In genomic region chr9:95313010-95313498, GRCh38 we compare ENCODE assay signal across 8 cellular contexts. TPM values are rescaled to one million over a fixed set of nuclear protein-coding genes. Genes with fewer than 3 reads are reported as not detected.
DNase-seq lines count a peak whose midpoint lies in the region; ATAC-seq and TF ChIP-seq lines count a peak whose summit lies in the region.

No MANE protein-coding gene starts in this region.

- H3K36me3 ChIP-seq in hepatocyte (replicated peaks; ENCODE audit: insufficient read depth, low read depth): no peaks in the 10 kb centered on the region

- H3K36me3 Mint-ChIP-seq in activated T-helper 17 cell treated with anti-CD3 and anti-CD28 coated beads, Interleukin-2, amount 50 U/mL, for 72 hours (ENCODE audit: low read depth): no peaks in the 10 kb centered on the region

- DNase-seq in GM03348 (ENCODE audit: low spot score) (peak; percentile 72), NCI-H2081 treated with DMSO at 0.1 percent for 48 hours (lab: John Stamatoyannopoulos, UW) (peak; percentile 58), anterior cingulate cortex (lab: John Stamatoyannopoulos, UW) (peak in 51 of 58 donors; percentile 1 to 67 (median 27)), hepatocyte (ENCODE audit: low spot score) (peak; percentile 83), renal cortical epithelial cell (ENCODE audit: low read depth) (peak; percentile 61), GM19238 (ENCODE audit: insufficient read length, low spot score) (no peak)

- H2AFZ ChIP-seq in hepatocyte: no peak overlapping the region

- TF ChIP-seq CTCF in hepatocyte (IDR thresholded peaks at IDR 0.05; ENCODE audit: poor library complexity): no peak

- H3K9me2 ChIP-seq in hepatocyte (replicated peaks; ENCODE audit: insufficient read depth): no peaks in the 10 kb centered on the region

- no peaks in the 10 kb centered on the region for H4K20me1 ChIP-seq in hepatocyte (ENCODE audit: insufficient read depth, poor library complexity, severe bottlenecking)

- peak overlapping the region; percentile 9 for H3K4me3 ChIP-seq in hepatocyte

- H3K9me3 Mint-ChIP-seq in activated T-helper 17 cell treated with anti-CD3 and anti-CD28 coated beads, Interleukin-2, amount 50 U/mL, for 72 hours: no peaks in the 10 kb centered on the region

- H3K4me2 ChIP-seq in hepatocyte: peak overlapping the region; percentile 67

- H3K79me2 ChIP-seq in hepatocyte: peaks cover 70% of the 10 kb centered on the region

- H3K4me1 Mint-ChIP-seq in activated T-helper 17 cell treated with anti-CD3 and anti-CD28 coated beads, Interleukin-2, amount 50 U/mL, for 72 hours: no peaks in the 10 kb centered on the region

- WGBS in hepatocyte (ENCODE audit: low lambda C conversion rate, missing lambda C conversion rate): 54% methylated on average over 27 of the region's 29 CpGs

- peaks cover 11% of the 10 kb centered on the region for H3K4me1 ChIP-seq in hepatocyte (ENCODE audit: insufficient read depth)

- H3K27ac ChIP-seq in hepatocyte: no peak overlapping the region

- no peaks in the 10 kb centered on the region for H3K9me3 ChIP-seq in hepatocyte (ENCODE audit: low read depth)

- ATAC-seq in HG03354 (IDR thresholded peaks at IDR 0.05; ENCODE audit: poor library complexity, severe bottlenecking, unreplicated experiment): no peak
- no peak for ATAC-seq in activated T-helper 17 cell treated with anti-CD3 and anti-CD28 coated beads, Interleukin-2, amount 50 U/mL, for 72 hours (replicated peaks)

- no peaks in the 10 kb centered on the region for H3K27me3 ChIP-seq in hepatocyte

- no peak overlapping the region for H3K4me3 Mint-ChIP-seq in activated T-helper 17 cell treated with anti-CD3 and anti-CD28 coated beads, Interleukin-2, amount 50 U/mL, for 72 hours

- no peak overlapping the region for H3K27ac Mint-ChIP-seq in activated T-helper 17 cell treated with anti-CD3 and anti-CD28 coated beads, Interleukin-2, amount 50 U/mL, for 72 hours

- H3K27me3 Mint-ChIP-seq in activated T-helper 17 cell treated with anti-CD3 and anti-CD28 coated beads, Interleukin-2, amount 50 U/mL, for 72 hours: no peaks in the 10 kb centered on the region

RNA-seq across cellular contexts. Expression of gene FANCC, which starts 4.5 kb away (rescaled TPM):
- 11.8 and 15.6 TPM in 2 replicates for total RNA-seq in hepatocyte
- 13.1 TPM in 2 replicates for polyA plus RNA-seq in hepatocyte
- 2.8 and 8.6 TPM in 2 replicates for total RNA-seq in renal cortical epithelial cell
- 10 to 100 TPM in 1 of 2 donors, 1 to 10 TPM in 1; 8.8 to 13.8 TPM for total RNA-seq in activated T-helper 17 cell treated with anti-CD3 and anti-CD28 coated beads, Interleukin-2, amount 50 U/mL, for 72 hours
